10 cellular contexts compared by ENCODE assay signal in genomic region chr3:183579967-183580720, GRCh38. TPM values are rescaled to one million over a fixed set of nuclear protein-coding genes. Genes with fewer than 3 reads are reported as not detected.
DNase-seq lines count a peak whose midpoint lies in the region; TF ChIP-seq lines count a peak whose summit lies in the region.
"Had no signal": no experiment of that assay in that cellular context is flagged by ENCODE, and none has a peak within 500 bp of the region (broad histone marks: within the 10 kb centered on the region; RNA-seq: fewer than 3 reads in every experiment).

No MANE protein-coding gene starts in this region.

- H3K4me1 ChIP-seq in subcutaneous abdominal adipose tissue (ENCODE audit: control insufficient read depth in 5 of 5, insufficient read depth in 5 of 5, low read length in 5 of 5) (peaks cover 0 to 31% (median 16%) of the 10 kb centered on the region in 5 donors), transverse colon (peaks cover 0 to 18% (median 16%) of the 10 kb centered on the region in 4 donors)

- H3K9me3 ChIP-seq in MG63 (no peaks in the 10 kb centered on the region; the same call in 1 of the 2 replicates), subcutaneous abdominal adipose tissue (ENCODE audit: control insufficient read depth in 5 of 5, low read length in 5 of 5) (no peaks in the 10 kb centered on the region), transverse colon (no peaks in the 10 kb centered on the region)

- TF ChIP-seq POLR2A in transverse colon (IDR thresholded peaks at IDR 0.05), result no peak

- peaks cover 30% of the 10 kb centered on the region for H3K27me3 Mint-ChIP-seq in mesothelial cell of epicardium (ENCODE audit: low read depth)
- H3K27me3 Mint-ChIP-seq: activated naive CD8-positive, alpha-beta T cell treated with anti-CD3 and anti-CD28 coated beads, Interleukin-2, amount 50 U/mL, for 24 hours had no signal

- H3K9ac ChIP-seq in subcutaneous abdominal adipose tissue (ENCODE audit: low read length in 5 of 5), result no peak overlapping the region

- peak overlapping the region; percentile 30 for H3K4me3 Mint-ChIP-seq in mesothelial cell of epicardium
- H3K4me3 Mint-ChIP-seq: activated naive CD8-positive, alpha-beta T cell treated with anti-CD3 and anti-CD28 coated beads, Interleukin-2, amount 50 U/mL, for 24 hours had no signal

- in situ Hi-C loops in transverse colon (cut with MboI; ENCODE audit: low pct_ligation_motif_present in 1 of 4, low pct_unique_long_range_greater_than_20kb in 1 of 4, low sequenced_read_pairs in 3 of 4), result no loop called here

- H3K4me1 Mint-ChIP-seq in mesothelial cell of epicardium, result peaks cover 33% of the 10 kb centered on the region

- H3K4me3 ChIP-seq in MG63 (peak overlapping the region; percentile 17; the same call in 1 of the 2 replicates), fibroblast of mammary gland (ENCODE audit: control insufficient read depth, low read depth, low read length) (peak overlapping the region; percentile 15), subcutaneous abdominal adipose tissue (ENCODE audit: low read depth in 1 of 5, low read length in 5 of 5) (peak overlapping the region; percentile 21 to 37 (median 36)), transverse colon (no peak overlapping the region)

- H3K36me3 ChIP-seq in MG63 (no peaks in the 10 kb centered on the region), subcutaneous abdominal adipose tissue (ENCODE audit: control insufficient read depth in 5 of 5, insufficient read depth in 5 of 5, low read length in 5 of 5) (no peaks in the 10 kb centered on the region), transverse colon (no peaks in the 10 kb centered on the region)

- TF ChIP-seq CTCF in fibroblast of mammary gland (conservative IDR thresholded peaks at IDR 0.05; ENCODE audit: control insufficient read depth, insufficient read depth, low read depth, low read length) (no peak), mesothelial cell of epicardium (IDR thresholded peaks at IDR 0.05; ENCODE audit: unreplicated experiment) (no peak), transverse colon (IDR thresholded peaks at IDR 0.05) (no peak)

- no peak for TF ChIP-seq EP300 in transverse colon (IDR thresholded peaks at IDR 0.05; ENCODE audit: low read depth)

- H3K27ac Mint-ChIP-seq in mesothelial cell of epicardium, result peak overlapping the region; percentile 78
- H3K27ac Mint-ChIP-seq: activated naive CD8-positive, alpha-beta T cell treated with anti-CD3 and anti-CD28 coated beads, Interleukin-2, amount 50 U/mL, for 24 hours had no signal

- peaks cover 20% of the 10 kb centered on the region for H3K27me3 ChIP-seq in MG63
- peaks cover 0 to 6% (median 2%) of the 10 kb centered on the region in 5 donors for H3K27me3 ChIP-seq in subcutaneous abdominal adipose tissue (ENCODE audit: control insufficient read depth in 5 of 5, insufficient read depth in 4 of 5, low read length in 5 of 5)
- no peaks in the 10 kb centered on the region for H3K27me3 ChIP-seq in transverse colon

- no peaks in the 10 kb centered on the region for H3K36me3 Mint-ChIP-seq in mesothelial cell of epicardium

- H3K27ac ChIP-seq in subcutaneous abdominal adipose tissue (ENCODE audit: low read depth, low read length) (no peak overlapping the region), transverse colon (no peak overlapping the region)

- DNase-seq in MG63, result peak; percentile 35
- DNase-seq in fibroblast of mammary gland (ENCODE audit: low read depth), result peak; percentile 45
- DNase-seq in mesothelial cell of epicardium (ENCODE audit: low spot score in 2 of 2, unreplicated experiment in 2 of 2), result no peak
- no peak for DNase-seq in CD1c-positive myeloid dendritic cell (ENCODE audit: extremely low spot score)
- DNase-seq in cerebellar cortex (ENCODE audit: low spot score), result no peak
- no peak for DNase-seq in transverse colon
- DNase-seq: activated CD8-positive, alpha-beta memory T cell treated with anti-CD3 and anti-CD28 coated beads for 24 hours; activated naive CD8-positive, alpha-beta T cell treated with anti-CD3 and anti-CD28 coated beads, Interleukin-2, amount 50 U/mL, for 24 hours had no signal

- intact Hi-C loops in transverse colon (cut with DNase I; ENCODE audit: low total_unique reads), result no loop called here

- WGBS in transverse colon (ENCODE audit: low coverage in 1 of 2), 2 donors, result 67% methylated on average over 17 of the region's 17 CpGs; no CpG with 5 or more reads in 1 of the 2 donors

- H3K9me3 Mint-ChIP-seq in mesothelial cell of epicardium, result no peaks in the 10 kb centered on the region
- H3K9me3 Mint-ChIP-seq: activated naive CD8-positive, alpha-beta T cell treated with anti-CD3 and anti-CD28 coated beads, Interleukin-2, amount 50 U/mL, for 24 hours had no signal

RNA-seq across cellular contexts. Expression of gene KLHL6, which starts 24.6 kb away (rescaled TPM):
- not detected in 2 replicates for total RNA-seq in MG63 (2014; rRNA removed; shearing (Covaris generic); ENCODE audit: low replicate concordance)
- total RNA-seq in mesothelial cell of epicardium (0.05 to 0.16 TPM (median 0.07 TPM) in 3 replicates), transverse colon (10 to 100 TPM in 1 of 4 donors, 1 to 10 TPM in 2, under 1 TPM in 1; 0.60 to 17.0 (median 2.7) TPM)
- total RNA-seq: NCI-H460 had no signal

RNA-seq across cellular contexts. Expression of gene KLHL24, which starts 55.3 kb away (rescaled TPM):
- 13.4 and 36.8 TPM in 2 replicates for total RNA-seq in MG63 (2014; rRNA removed; shearing (Covaris generic); ENCODE audit: low replicate concordance)
- total RNA-seq in mesothelial cell of epicardium (112 to 114 TPM (median 114 TPM) in 3 replicates), transverse colon (100 to 1,000 TPM in 1 of 4 donors, 10 to 100 TPM in 3; 28.4 to 108 (median 65.4) TPM)

Comparison
In these comparisons a context has a peak if more than half of its experiments do, and no peak if none do; other contexts are left out.
1. DNase-seq: peak in MG63 (single experiment) and fibroblast of mammary gland (single experiment); none in mesothelial cell of epicardium (0 of 2), CD1c-positive myeloid dendritic cell (single experiment), cerebellar cortex (single experiment) and transverse colon (single experiment).
2. H3K4me3 ChIP-seq: peak in MG63 (single experiment), fibroblast of mammary gland (single experiment) and subcutaneous abdominal adipose tissue (5 of 5); none in transverse colon (0 of 4).